ENCODE assay signal across 2 cellular contexts in the genomic region with DNA sequence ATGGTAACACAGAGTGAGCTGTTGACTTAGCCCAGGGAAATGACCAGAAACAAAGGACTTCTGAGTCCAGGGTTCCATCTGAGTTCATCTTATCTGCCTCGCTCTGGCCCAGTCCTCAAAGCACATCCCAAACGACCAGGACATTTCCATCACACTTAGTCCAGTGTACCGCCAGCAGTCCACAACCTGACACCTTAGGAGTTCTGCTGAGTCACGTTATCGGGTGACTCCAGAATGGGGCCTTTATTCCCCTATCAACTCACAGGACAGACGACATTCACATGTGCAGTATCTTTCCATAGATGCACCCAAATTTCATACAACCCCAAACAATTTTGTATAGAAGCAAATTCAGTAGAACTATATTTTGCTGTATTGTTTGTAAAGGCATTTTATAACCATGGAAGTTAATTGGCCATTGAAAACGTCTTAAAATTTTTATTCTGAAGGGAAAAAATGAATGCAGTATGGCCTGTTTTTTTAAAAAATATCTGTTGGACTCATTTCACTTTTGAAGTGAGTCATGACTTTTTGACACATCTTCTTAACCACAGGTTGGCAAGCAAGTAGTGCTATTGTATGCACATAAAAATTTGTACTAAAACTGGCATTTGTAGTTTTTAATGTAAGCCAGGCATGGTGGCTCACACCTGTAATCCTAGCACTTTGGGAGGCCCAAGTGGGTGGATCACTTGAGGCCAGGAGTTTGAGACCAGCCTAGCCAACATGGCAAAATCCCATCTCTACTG.
A peak's percentile ranks its signal among the peaks of the same experiment; 100 is the strongest.
TF ChIP-seq lines count a peak whose summit lies in the region.

No MANE protein-coding gene starts in this region.

TF ChIP-seq in HepG2, 621 proteins besides CTCF, POLR2A, EP300 and RAD21:
- TF ChIP-seq MAFK (conservative IDR thresholded peaks at IDR 0.05 in 1 of 2, IDR thresholded peaks at IDR 0.05 in 1 of 2; ENCODE audit: low read length in 2 of 2) (peak; percentile 64 to 77), NFE2L2 (IDR thresholded peaks at IDR 0.05; ENCODE audit: low read length) (peak; percentile 81), MED8 (CRISPR knock-in tag; IDR thresholded peaks at IDR 0.05; ENCODE audit: insufficient replicate concordance) (no peak), PHF5A (CRISPR knock-in tag; IDR thresholded peaks at IDR 0.05; ENCODE audit: low read depth, unreplicated experiment) (no peak), FOXA3 (CRISPR knock-in tag; IDR thresholded peaks at IDR 0.05) (no peak), MAFF (IDR thresholded peaks at IDR 0.05; ENCODE audit: low read depth, low read length) (peak; percentile 50; the same call in 1 of the 2 replicates)
- TF ChIP-seq, protein P1, sequence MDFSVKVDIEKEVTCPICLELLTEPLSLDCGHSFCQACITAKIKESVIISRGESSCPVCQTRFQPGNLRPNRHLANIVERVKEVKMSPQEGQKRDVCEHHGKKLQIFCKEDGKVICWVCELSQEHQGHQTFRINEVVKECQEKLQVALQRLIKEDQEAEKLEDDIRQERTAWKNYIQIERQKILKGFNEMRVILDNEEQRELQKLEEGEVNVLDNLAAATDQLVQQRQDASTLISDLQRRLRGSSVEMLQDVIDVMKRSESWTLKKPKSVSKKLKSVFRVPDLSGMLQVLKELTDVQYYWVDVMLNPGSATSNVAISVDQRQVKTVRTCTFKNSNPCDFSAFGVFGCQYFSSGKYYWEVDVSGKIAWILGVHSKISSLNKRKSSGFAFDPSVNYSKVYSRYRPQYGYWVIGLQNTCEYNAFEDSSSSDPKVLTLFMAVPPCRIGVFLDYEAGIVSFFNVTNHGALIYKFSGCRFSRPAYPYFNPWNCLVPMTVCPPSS (IDR thresholded peaks at IDR 0.05) = no peak

TF ChIP-seq in K562, 482 proteins besides CTCF, POLR2A, EP300 and RAD21:
- TF ChIP-seq EHMT2 (IDR thresholded peaks at IDR 0.05) (no peak), TRIM24 (IDR thresholded peaks at IDR 0.05) (peak in 1 of 2 experiments; percentile 18; a peak in 1 of 4 replicates), ZNF316 (IDR thresholded peaks at IDR 0.05) (peak; percentile 80), ARID2 (IDR thresholded peaks at IDR 0.05) (no peak), CBFA2T3 (IDR thresholded peaks at IDR 0.05) (peak; percentile 68), MAFG (tag; conservative IDR thresholded peaks at IDR 0.05) (peak; percentile 72), PHTF2 (CRISPR knock-in tag; IDR thresholded peaks at IDR 0.05) (no peak), NFE2L1 (tag; IDR thresholded peaks at IDR 0.05; ENCODE audit: borderline replicate concordance, low read depth) (peak; percentile 60; the same call in 1 of the 2 replicates), ZNF668 (CRISPR knock-in tag; IDR thresholded peaks at IDR 0.05) (no peak), ZNF77 (CRISPR knock-in tag; IDR thresholded peaks at IDR 0.05) (no peak), CBFA2T2 (conservative IDR thresholded peaks at IDR 0.05) (peak; percentile 32), C11orf30 (IDR thresholded peaks at IDR 0.05; ENCODE audit: low read depth) (peak; percentile 66), TAL1 (IDR thresholded peaks at IDR 0.05) (peak; percentile 36; the same call in 1 of the 2 replicates), MAFK (IDR thresholded peaks at IDR 0.05; ENCODE audit: low read length) (peak; percentile 61; the same call in 1 of the 2 replicates), NFE2 (IDR thresholded peaks at IDR 0.05; ENCODE audit: low read depth) (peak; percentile 79), TCF3 (CRISPR knock-in tag; IDR thresholded peaks at IDR 0.05) (peak; percentile 21; the same call in 1 of the 2 replicates), MAFF (IDR thresholded peaks at IDR 0.05; ENCODE audit: low read length) (peak; percentile 75), KAT7 (CRISPR knock-in tag; IDR thresholded peaks at IDR 0.05; ENCODE audit: borderline replicate concordance) (no peak), BACH1 (tag; IDR thresholded peaks at IDR 0.05) (peak; percentile 71; the same call in 1 of the 2 replicates), CTBP1 (IDR thresholded peaks at IDR 0.05; ENCODE audit: borderline replicate concordance) (peak; percentile 37; the same call in 1 of the 2 replicates), TEAD4 (IDR thresholded peaks at IDR 0.05; ENCODE audit: low read length) (0 out of 2 replicates have a peak, but pooled peaks have one; percentile 31), TEAD4 (CRISPR knock-in tag; IDR thresholded peaks at IDR 0.05; ENCODE audit: borderline replicate concordance) (no peak)
- TF ChIP-seq, protein P2, sequence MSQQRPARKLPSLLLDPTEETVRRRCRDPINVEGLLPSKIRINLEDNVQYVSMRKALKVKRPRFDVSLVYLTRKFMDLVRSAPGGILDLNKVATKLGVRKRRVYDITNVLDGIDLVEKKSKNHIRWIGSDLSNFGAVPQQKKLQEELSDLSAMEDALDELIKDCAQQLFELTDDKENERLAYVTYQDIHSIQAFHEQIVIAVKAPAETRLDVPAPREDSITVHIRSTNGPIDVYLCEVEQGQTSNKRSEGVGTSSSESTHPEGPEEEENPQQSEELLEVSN (IDR thresholded peaks at IDR 0.05; ENCODE audit: borderline replicate concordance in 1 of 2, extremely low read depth in 1 of 2, insufficient read depth in 1 of 2, insufficient read length in 1 of 2, low read depth in 1 of 2, low read length in 1 of 2, poor library complexity in 1 of 2, severe bottlenecking in 1 of 2) = peak in 1 of 2 experiments; percentile 73
- TF ChIP-seq, protein P3, sequence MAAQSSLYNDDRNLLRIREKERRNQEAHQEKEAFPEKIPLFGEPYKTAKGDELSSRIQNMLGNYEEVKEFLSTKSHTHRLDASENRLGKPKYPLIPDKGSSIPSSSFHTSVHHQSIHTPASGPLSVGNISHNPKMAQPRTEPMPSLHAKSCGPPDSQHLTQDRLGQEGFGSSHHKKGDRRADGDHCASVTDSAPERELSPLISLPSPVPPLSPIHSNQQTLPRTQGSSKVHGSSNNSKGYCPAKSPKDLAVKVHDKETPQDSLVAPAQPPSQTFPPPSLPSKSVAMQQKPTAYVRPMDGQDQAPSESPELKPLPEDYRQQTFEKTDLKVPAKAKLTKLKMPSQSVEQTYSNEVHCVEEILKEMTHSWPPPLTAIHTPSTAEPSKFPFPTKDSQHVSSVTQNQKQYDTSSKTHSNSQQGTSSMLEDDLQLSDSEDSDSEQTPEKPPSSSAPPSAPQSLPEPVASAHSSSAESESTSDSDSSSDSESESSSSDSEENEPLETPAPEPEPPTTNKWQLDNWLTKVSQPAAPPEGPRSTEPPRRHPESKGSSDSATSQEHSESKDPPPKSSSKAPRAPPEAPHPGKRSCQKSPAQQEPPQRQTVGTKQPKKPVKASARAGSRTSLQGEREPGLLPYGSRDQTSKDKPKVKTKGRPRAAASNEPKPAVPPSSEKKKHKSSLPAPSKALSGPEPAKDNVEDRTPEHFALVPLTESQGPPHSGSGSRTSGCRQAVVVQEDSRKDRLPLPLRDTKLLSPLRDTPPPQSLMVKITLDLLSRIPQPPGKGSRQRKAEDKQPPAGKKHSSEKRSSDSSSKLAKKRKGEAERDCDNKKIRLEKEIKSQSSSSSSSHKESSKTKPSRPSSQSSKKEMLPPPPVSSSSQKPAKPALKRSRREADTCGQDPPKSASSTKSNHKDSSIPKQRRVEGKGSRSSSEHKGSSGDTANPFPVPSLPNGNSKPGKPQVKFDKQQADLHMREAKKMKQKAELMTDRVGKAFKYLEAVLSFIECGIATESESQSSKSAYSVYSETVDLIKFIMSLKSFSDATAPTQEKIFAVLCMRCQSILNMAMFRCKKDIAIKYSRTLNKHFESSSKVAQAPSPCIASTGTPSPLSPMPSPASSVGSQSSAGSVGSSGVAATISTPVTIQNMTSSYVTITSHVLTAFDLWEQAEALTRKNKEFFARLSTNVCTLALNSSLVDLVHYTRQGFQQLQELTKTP (IDR thresholded peaks at IDR 0.05; ENCODE audit: low read depth in 1 of 2, partially characterized antibody in 2 of 2) = no peak
